11 cellular contexts compared by ENCODE assay signal in the genomic region with DNA sequence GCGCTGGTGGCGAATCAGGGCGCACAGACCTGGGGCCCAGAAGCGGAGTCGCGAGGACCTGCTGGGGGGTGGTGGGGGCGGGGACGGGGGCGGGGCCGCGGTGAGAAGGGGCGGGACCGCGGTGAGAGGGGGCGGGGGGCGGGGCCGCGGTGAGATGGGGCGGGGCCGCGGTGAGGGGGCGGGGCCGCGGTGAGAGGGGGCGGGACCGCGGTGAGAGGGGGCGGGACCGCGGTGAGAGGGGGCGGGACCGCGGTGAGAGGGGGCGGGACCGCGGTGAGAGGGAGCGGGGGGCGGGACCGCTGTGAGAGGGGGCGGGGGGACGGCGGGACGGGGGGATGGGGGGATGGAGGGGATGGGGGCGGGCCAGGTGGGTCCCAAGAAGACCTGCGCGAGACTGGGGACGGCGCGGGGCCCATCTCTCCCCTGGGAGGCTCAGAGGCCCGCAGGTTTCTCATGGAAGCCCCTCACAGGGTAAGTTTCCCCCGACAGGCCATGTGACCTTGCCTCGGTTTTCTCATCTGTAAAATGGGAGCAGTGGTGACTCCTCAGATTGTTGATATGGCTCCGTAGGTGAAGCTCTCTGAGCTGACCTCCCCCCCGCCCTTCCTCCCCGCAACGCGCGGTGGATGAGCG. TPM values are rescaled to one million over a fixed set of nuclear protein-coding genes. Genes with fewer than 3 reads are reported as not detected.
DNase-seq lines count a peak whose midpoint lies in the region; ATAC-seq, FAIRE-seq and TF ChIP-seq lines count a peak whose summit lies in the region.
"Had no signal": no experiment of that assay in that cellular context is flagged by ENCODE, and none has a peak within 500 bp of the region (broad histone marks: within the 10 kb centered on the region; RNA-seq: fewer than 3 reads in every experiment).

No MANE protein-coding gene starts in this region.

- TF ChIP-seq EP300 in suprapubic skin (IDR thresholded peaks at IDR 0.05) = no peak

- no peak overlapping the region for H3K27ac ChIP-seq in suprapubic skin

- ATAC-seq in GM21619 (IDR thresholded peaks at IDR 0.05; ENCODE audit: unreplicated experiment) = no peak

- no peak for TF ChIP-seq CTCF in bronchial epithelial cell (IDR thresholded peaks at IDR 0.05; ENCODE audit: insufficient read depth, low read length, severe bottlenecking)
- TF ChIP-seq CTCF in kidney epithelial cell (IDR thresholded peaks at IDR 0.05; ENCODE audit: insufficient read depth, low read length, poor library complexity, severe bottlenecking) = no peak
- TF ChIP-seq CTCF in suprapubic skin (IDR thresholded peaks at IDR 0.05) = no peak

- no peak for TF ChIP-seq POLR2A in suprapubic skin (IDR thresholded peaks at IDR 0.05)

- peaks cover 2% of the 10 kb centered on the region for H3K27me3 ChIP-seq in bronchial epithelial cell (ENCODE audit: control insufficient read depth, insufficient read depth, low read length)
- H3K27me3 ChIP-seq in kidney epithelial cell (ENCODE audit: control insufficient read depth, insufficient read depth, low read length) = no peaks in the 10 kb centered on the region
- peaks cover 7% of the 10 kb centered on the region for H3K27me3 ChIP-seq in suprapubic skin

- WGBS in suprapubic skin = 22% methylated on average over 9 of the region's 59 CpGs

- FAIRE-seq in bronchial epithelial cell (lab: Jason Lieb, UNC) = no peak

- peaks cover 33% of the 10 kb centered on the region for H3K4me1 ChIP-seq in suprapubic skin

- H3K9me3 ChIP-seq in suprapubic skin = no peaks in the 10 kb centered on the region

- DNase-seq in NCI-H2227 (lab: John Stamatoyannopoulos, UW; ENCODE audit: unreplicated experiment) (peak; percentile 9), NCI-H2227 treated with DMSO at 0.1 percent for 48 hours (lab: John Stamatoyannopoulos, UW) (no peak), bronchial epithelial cell (ENCODE audit: low read depth) (no peak), kidney epithelial cell (ENCODE audit: low read depth) (no peak), suprapubic skin (ENCODE audit: low spot score in 2 of 2) (no peak), NCI-H345 (lab: John Stamatoyannopoulos, UW) (no peak), dedifferentiated amniotic fluid mesenchymal stem cell (ENCODE audit: extremely low spot score) (no peak)
- DNase-seq: stimulated activated CD4-positive, alpha-beta T cell treated with anti-CD3 and anti-CD28 coated beads, Interleukin-4, amount 100 ng/mL, for 1 hour had no signal

- peak overlapping the region; percentile 35 for H3K4me3 ChIP-seq in bronchial epithelial cell (ENCODE audit: low read depth, low read length)
- peak overlapping the region; percentile 27 for H3K4me3 ChIP-seq in kidney epithelial cell (ENCODE audit: low read depth, low read length)
- H3K4me3 ChIP-seq in suprapubic skin = peak overlapping the region; percentile 50

- H3K36me3 ChIP-seq in bronchial epithelial cell (ENCODE audit: control insufficient read depth, insufficient read depth, low read length) (no peaks in the 10 kb centered on the region), kidney epithelial cell (ENCODE audit: control insufficient read depth, insufficient read depth, low read length) (peaks cover 2% of the 10 kb centered on the region), suprapubic skin (no peaks in the 10 kb centered on the region)

RNA-seq across cellular contexts. Expression of gene DBNDD1, which starts 28.6 kb away (rescaled TPM):
- total RNA-seq in bronchial epithelial cell (1.3 and 5.6 TPM in 2 replicates), kidney epithelial cell (27.2 and 35.2 TPM in 2 replicates), suprapubic skin (1 to 10 TPM; 1.2 to 7.5 (median 4.5) TPM)

RNA-seq across cellular contexts. Expression of gene PRDM7, which starts 29.3 kb away (rescaled TPM):
- total RNA-seq in bronchial epithelial cell (not detected in 2 replicates), kidney epithelial cell (not detected in 2 replicates), suprapubic skin (not detected)
- total RNA-seq: A172; T-helper 1 cell treated with Interleukin-12 subunit alpha and Interleukin-12 subunit beta and Interleukin-4 antibody, amounts not matched to agents 30 ng/mL and 1 ng/mL, for 36 hours had no signal
